12 cellular contexts compared by ENCODE assay signal in genomic region chr4:89868999-89869589, GRCh38. TPM values are rescaled to one million over a fixed set of nuclear protein-coding genes. Genes with fewer than 3 reads are reported as not detected.
DNase-seq lines count a peak whose midpoint lies in the region; ATAC-seq and TF ChIP-seq lines count a peak whose summit lies in the region.
"Had no signal": no experiment of that assay in that cellular context is flagged by ENCODE, and none has a peak within 500 bp of the region (broad histone marks: within the 10 kb centered on the region; RNA-seq: fewer than 3 reads in every experiment).

No MANE protein-coding gene starts in this region.

- no peaks in the 10 kb centered on the region for H3K4me1 ChIP-seq in adrenal gland (replicated peaks in 1 of 2)
- H3K4me1 ChIP-seq: gastrocnemius medialis had no signal

- H3K4me3 ChIP-seq in adrenal gland (no peak overlapping the region), kidney epithelial cell (ENCODE audit: low read depth, low read length) (no peak overlapping the region)
- H3K4me3 ChIP-seq: gastrocnemius medialis had no signal

- no peaks in the 10 kb centered on the region for H3K36me3 ChIP-seq in adrenal gland (replicated peaks in 1 of 2)
- no peaks in the 10 kb centered on the region for H3K36me3 ChIP-seq in kidney epithelial cell (ENCODE audit: control insufficient read depth, insufficient read depth, low read length)
- H3K36me3 ChIP-seq: gastrocnemius medialis had no signal

- no peak for TF ChIP-seq POLR2A in adrenal gland (IDR thresholded peaks at IDR 0.05)

- TF ChIP-seq CTCF in GM13977 (IDR thresholded peaks at IDR 0.05; ENCODE audit: extremely low read depth, insufficient read depth, missing control alignments) (peak; percentile 35), adrenal gland (IDR thresholded peaks at IDR 0.05) (peak; percentile 22 to 71 (median 55)), kidney epithelial cell (IDR thresholded peaks at IDR 0.05; ENCODE audit: insufficient read depth, low read length, poor library complexity, severe bottlenecking) (peak; percentile 38)

- no peak for ATAC-seq in HG03139 (IDR thresholded peaks at IDR 0.05; ENCODE audit: unreplicated experiment)
- ATAC-seq: activated T-cell treated with anti-CD3 and anti-CD28 coated beads, Interleukin-2, amount 50 U/mL, for 72 hours; gastrocnemius medialis had no signal

- H3K9me3 ChIP-seq in adrenal gland (replicated peaks in 1 of 3), result peaks cover 0 to 6% (median 0%) of the 10 kb centered on the region in 3 donors
- H3K9me3 ChIP-seq: gastrocnemius medialis had no signal

- no peak overlapping the region for H3K27ac ChIP-seq in adrenal gland
- H3K27ac ChIP-seq: gastrocnemius medialis had no signal

- H3K27me3 ChIP-seq in adrenal gland, result peaks cover 3% of the 10 kb centered on the region
- no peaks in the 10 kb centered on the region for H3K27me3 ChIP-seq in kidney epithelial cell (ENCODE audit: control insufficient read depth, insufficient read depth, low read length)
- H3K27me3 ChIP-seq: gastrocnemius medialis had no signal

- WGBS in adrenal gland, 4 donors, result 46 to 57% (median 53%) methylated on average over 2 of the region's 2 CpGs

- DNase-seq in ACHN, result peak; percentile 9
- no peak for DNase-seq in GM13977 (ENCODE audit: low spot score)
- no peak for DNase-seq in adrenal gland
- DNase-seq in kidney epithelial cell (ENCODE audit: low read depth), result no peak
- DNase-seq in NCI-H774 (lab: John Stamatoyannopoulos, UW), result no peak
- no peak for DNase-seq in middle frontal gyrus (ENCODE audit: extremely low spot score, low spot score)
- no peak for DNase-seq in posterior vena cava (ENCODE audit: low spot score)
- DNase-seq: activated T-cell treated with anti-CD3 and anti-CD28 coated beads, Interleukin-2, amount 50 U/mL, for 72 hours; DMS79; gastrocnemius medialis; SHP77 had no signal

- intact Hi-C loops in adrenal gland (cut with DNase I) (loop anchor here in 1 of 2 donors (10.0 kb wide), 1 partner anchor 214 kb away; no protein-coding TSS in a partner anchor), posterior vena cava (cut with DNase I) (no loop called here)

- in situ Hi-C loops in ACHN (cut with HindIII; ENCODE audit: low pct_ligation_motif_present, low pct_unique_long_range_greater_than_20kb, low sequenced_read_pairs) (no loop called here), GM13977 (cut with MboI; ENCODE audit: low pct_unique_long_range_greater_than_20kb, low sequenced_read_pairs, unreplicated experiment) (no loop called here)

RNA-seq across cellular contexts. Expression of gene MMRN1, which starts 25.6 kb away (rescaled TPM):
- total RNA-seq in adrenal gland (10 to 100 TPM in 4 of 8 donors, 1 to 10 TPM in 4; 2.2 to 31.2 (median 9.1) TPM), kidney epithelial cell (not detected in 2 replicates), posterior vena cava (10 to 100 TPM; 71.0 to 72.8 TPM)
- polyA plus RNA-seq in adrenal gland, result 1 to 10 TPM; 1.4 to 6.4 (median 2.3) TPM
- total RNA-seq: activated T-cell treated with anti-CD3 and anti-CD28 coated beads, Interleukin-2, amount 50 U/mL, for 72 hours had no signal

RNA-seq across cellular contexts. Expression of gene SNCA, which starts 32.1 kb away (rescaled TPM):
- 10 to 100 TPM in 2 of 8 donors, 1 to 10 TPM in 5, not detected in 1; 1.5 to 11.8 (median 4.2) TPM for total RNA-seq in adrenal gland
- 1 to 10 TPM; 3.4 to 9.0 (median 5.4) TPM for polyA plus RNA-seq in adrenal gland
- 7.6 and 8.7 TPM in 2 replicates for total RNA-seq in kidney epithelial cell
- total RNA-seq in posterior vena cava, result 10 to 100 TPM in 1 of 2 donors, 1 to 10 TPM in 1; 9.1 to 25.5 TPM
